ENCODE assay signal across 1 cellular context in genomic region chr14:92511472-92512247, GRCh38.
A peak's percentile ranks its signal among the peaks of the same experiment; 100 is the strongest.
TF ChIP-seq lines count a peak whose summit lies in the region.

No MANE protein-coding gene starts in this region.

TF ChIP-seq in HEK293, 187 proteins besides CTCF, POLR2A, EP300 and RAD21 (continued from another document):
- TF ChIP-seq ZNF843 (tag by site-specific recombination; IDR thresholded peaks at IDR 0.05): 0 out of 2 replicates have a peak, but pooled peaks have one; percentile 22
- TF ChIP-seq ZNF10 (tag by site-specific recombination; IDR thresholded peaks at IDR 0.05): no peak
- peak; percentile 83 for TF ChIP-seq ZBTB8A (tag by site-specific recombination; IDR thresholded peaks at IDR 0.05)
- TF ChIP-seq ZFP69B (tag by site-specific recombination; IDR thresholded peaks at IDR 0.05): 0 out of 2 replicates have a peak, but pooled peaks have one; percentile 20
